ENCODE assay signal across 12 cellular contexts in genomic region chr15:49875392-49875791, GRCh38.
DNase-seq lines count a peak whose midpoint lies in the region; ATAC-seq and TF ChIP-seq lines count a peak whose summit lies in the region.
"Had no signal": no experiment of that assay in that cellular context is flagged by ENCODE, and none has a peak within 500 bp of the region (broad histone marks: within the 10 kb centered on the region; RNA-seq: fewer than 3 reads in every experiment).

No MANE protein-coding gene starts in this region.

- no peak overlapping the region for H3K4me3 ChIP-seq in Jurkat, Clone E6-1 (ENCODE audit: low read length)
- no peak overlapping the region for H3K4me3 ChIP-seq in choroid plexus epithelial cell (ENCODE audit: low read depth, low read length)
- H3K4me3 ChIP-seq in subcutaneous abdominal adipose tissue (ENCODE audit: low read depth in 1 of 5, low read length in 5 of 5) = peak overlapping the region in 1 of 5 donors; percentile 13
- H3K4me3 ChIP-seq: suprapubic skin had no signal

- H3K9me3 ChIP-seq in subcutaneous abdominal adipose tissue (ENCODE audit: control insufficient read depth in 5 of 5, low read length in 5 of 5) = no peaks in the 10 kb centered on the region
- H3K9me3 ChIP-seq: suprapubic skin had no signal

- H3K4me1 ChIP-seq in subcutaneous abdominal adipose tissue (ENCODE audit: control insufficient read depth in 5 of 5, insufficient read depth in 5 of 5, low read length in 5 of 5) = peaks cover 6 to 36% (median 21%) of the 10 kb centered on the region in 5 donors

- H3K36me3 ChIP-seq in subcutaneous abdominal adipose tissue (ENCODE audit: control insufficient read depth in 5 of 5, insufficient read depth in 5 of 5, low read length in 5 of 5) = peaks cover 0 to 7% (median 6%) of the 10 kb centered on the region in 5 donors
- H3K36me3 ChIP-seq: suprapubic skin had no signal

- H3K27me3 ChIP-seq in subcutaneous abdominal adipose tissue (ENCODE audit: control insufficient read depth in 5 of 5, insufficient read depth in 4 of 5, low read length in 5 of 5) = no peaks in the 10 kb centered on the region
- H3K27me3 ChIP-seq: suprapubic skin had no signal

- DNase-seq in Jurkat, Clone E6-1 (ENCODE audit: low read depth, low spot score) = peak; percentile 1
- DNase-seq in choroid plexus epithelial cell (ENCODE audit: low read depth) (no peak), NCI-H146 treated with DMSO at 0.1 percent for 48 hours (lab: John Stamatoyannopoulos, UW; ENCODE audit: unreplicated experiment) (no peak)
- DNase-seq: activated T-cell treated with anti-CD3 and anti-CD28 coated beads, Interleukin-2, amount 50 U/mL, for 72 hours; kidney glomerular epithelial cell; NCI-H1436 treated with DMSO at 0.1 percent for 48 hours; stimulated activated CD4-positive, alpha-beta T cell treated with anti-CD3 and anti-CD28 coated beads, Interleukin-4, amount 100 ng/mL, for 24 hours had no signal

- peak overlapping the region; percentile 93 for H3K27ac ChIP-seq in subcutaneous abdominal adipose tissue (ENCODE audit: low read depth, low read length)

- TF ChIP-seq CTCF in choroid plexus epithelial cell (conservative IDR thresholded peaks at IDR 0.05; ENCODE audit: low read depth, low read length) = peak; percentile 21

- ATAC-seq in GM18867 (IDR thresholded peaks at IDR 0.05; ENCODE audit: unreplicated experiment) (peak; percentile 80), GM21786 (IDR thresholded peaks at IDR 0.05; ENCODE audit: unreplicated experiment) (no peak), HG03196 (IDR thresholded peaks at IDR 0.05; ENCODE audit: unreplicated experiment) (no peak)
- ATAC-seq: activated T-cell treated with anti-CD3 and anti-CD28 coated beads, Interleukin-2, amount 50 U/mL, for 72 hours had no signal

- H3K9ac ChIP-seq in subcutaneous abdominal adipose tissue (ENCODE audit: low read length in 5 of 5) = no peak overlapping the region
